Comparison of ENCODE assay signal across 9 cellular contexts in genomic region chr15:79339588-79340314, GRCh38. TPM values are rescaled to one million over a fixed set of nuclear protein-coding genes. Genes with fewer than 3 reads are reported as not detected.
DNase-seq lines count a peak whose midpoint lies in the region; ATAC-seq and TF ChIP-seq lines count a peak whose summit lies in the region.
"Had no signal": no experiment of that assay in that cellular context is flagged by ENCODE, and none has a peak within 500 bp of the region (broad histone marks: within the 10 kb centered on the region; RNA-seq: fewer than 3 reads in every experiment).

No MANE protein-coding gene starts in this region.

- H2AFZ ChIP-seq in HCT116 (ENCODE audit: low read depth, low read length, poor library complexity, severe bottlenecking) = no peak overlapping the region

- no peaks in the 10 kb centered on the region for H3K9me3 ChIP-seq in HCT116 (ENCODE audit: control insufficient read depth in 1 of 2, insufficient read depth in 1 of 2, low read depth in 1 of 2, low read length in 2 of 2)
- H3K9me3 ChIP-seq in psoas muscle = no peaks in the 10 kb centered on the region

- POLR2A ChIA-PET in HCT116 (lab: Charles Lee) = interaction anchor here (0.7 kb wide), 1 partner anchor 256 kb away, joined by 4 read pairs; no protein-coding TSS in a partner anchor

- TF ChIP-seq CTCF in HCT116 (IDR thresholded peaks at IDR 0.05 in 2 of 3, conservative IDR thresholded peaks at IDR 0.05 in 1 of 3; ENCODE audit: borderline replicate concordance in 1 of 3, insufficient read depth in 1 of 3, low read depth in 2 of 3, low read length in 2 of 3) = peak; percentile 67 to 96 (median 76); a peak in 5 of 6 replicates
- TF ChIP-seq CTCF in psoas muscle (IDR thresholded peaks at IDR 0.05) = peak; percentile 56

- H3K36me3 ChIP-seq in HCT116 (ENCODE audit: control insufficient read depth in 1 of 2, insufficient read depth in 2 of 2, low read length in 2 of 2) (no peaks in the 10 kb centered on the region), psoas muscle (ENCODE audit: insufficient read depth in 1 of 2, low read depth in 1 of 2) (no peaks in the 10 kb centered on the region)

- no peaks in the 10 kb centered on the region for H4K20me1 ChIP-seq in HCT116 (ENCODE audit: insufficient read depth)

- H3K27me3 ChIP-seq in HCT116 (ENCODE audit: insufficient read depth, low read length) (no peaks in the 10 kb centered on the region), psoas muscle (ENCODE audit: insufficient read depth in 3 of 3, low read length in 2 of 3) (peaks cover 0 to 2% (median 0%) of the 10 kb centered on the region in 3 donors)

- H3K9ac ChIP-seq in HCT116 (ENCODE audit: low read length) = no peak overlapping the region

- H3K4me2 ChIP-seq in HCT116 (ENCODE audit: low read length) = no peak overlapping the region

- no TSS peak for BruUV-seq in HCT116 (replicated peaks; lab: Mats Ljungman, UMichigan)

- H3K9me2 ChIP-seq in HCT116 (ENCODE audit: insufficient read depth) = no peaks in the 10 kb centered on the region

- H3K4me1 ChIP-seq in HCT116 (ENCODE audit: control insufficient read depth in 1 of 2, insufficient read depth in 2 of 2, low read length in 2 of 2) (no peaks in the 10 kb centered on the region), psoas muscle (no peaks in the 10 kb centered on the region)

- intact Hi-C loops in HCT116 (cut with micrococcal nuclease) (loop anchor here (1.0 to 2.0 kb wide), 3 partner anchors 257 to 654 kb away; no protein-coding TSS in a partner anchor), psoas muscle (cut with DNase I) (loop anchor here in 1 of 2 donors (10.0 kb wide), 1 partner anchor 65 kb away; no protein-coding TSS in a partner anchor)

- H3K27ac ChIP-seq in HCT116 (ENCODE audit: low read depth, low read length) (no peak overlapping the region), psoas muscle (no peak overlapping the region)

- DNase-seq in COLO829 (ENCODE audit: low spot score) = peak; percentile 23
- peak; percentile 29 for DNase-seq in HCT116 (ENCODE audit: low read depth, low spot score)
- peak; percentile 39 for DNase-seq in RKO (ENCODE audit: low spot score)
- peak; percentile 78 for DNase-seq in fibroblast of peridontal ligament (ENCODE audit: extremely low read depth)
- no peak for DNase-seq in psoas muscle
- no peak for DNase-seq in cortex of kidney (lab: John Stamatoyannopoulos, UW)
- DNase-seq: left cardiac atrium had no signal

- no peaks in the 10 kb centered on the region for H3K79me2 ChIP-seq in HCT116 (ENCODE audit: insufficient read depth, low read length)

- TF ChIP-seq POLR2A in HCT116 (IDR thresholded peaks at IDR 0.05; ENCODE audit: borderline replicate concordance, extremely low read depth, insufficient read depth, insufficient read length) = no peak

- no peak overlapping the region for H3K4me3 ChIP-seq in HCT116 (replicated peaks in 1 of 2; ENCODE audit: low read depth in 1 of 2, low read length in 2 of 2)
- no peak overlapping the region for H3K4me3 ChIP-seq in psoas muscle

- RAD21 ChIA-PET in HCT116 (lab: Charles Lee; ENCODE audit: low non-redundant PET in 1 of 2, low total read pairs in 2 of 2, uncharacterized antibody in 2 of 2, unreplicated experiment in 2 of 2) = interaction anchor here (0.9 to 1.4 kb wide), 2 partner anchors 256 to 514 kb away, joined by 4 to 7 read pairs; no protein-coding TSS in a partner anchor

- CTCF ChIA-PET in HCT116 (lab: Charles Lee) = interaction anchor here (0.7 to 3.0 kb wide), 26 partner anchors 10 to 1437 kb away, joined by 3 to 41 read pairs (median 5); partner anchors contain the start of gene TMED3

- WGBS in psoas muscle, 3 donors = 77 to 81% (median 78%) methylated on average over 3 of the region's 3 CpGs

- ATAC-seq in HCT116 = peak; percentile 70
- ATAC-seq in psoas muscle = no peak
- ATAC-seq in GM18909 (IDR thresholded peaks at IDR 0.05; ENCODE audit: poor library complexity, unreplicated experiment) = no peak
- ATAC-seq in HG03095 (IDR thresholded peaks at IDR 0.05; ENCODE audit: unreplicated experiment) = no peak

- TF ChIP-seq RAD21 in HCT116 (IDR thresholded peaks at IDR 0.05; ENCODE audit: low read depth) = peak; percentile 72

TF ChIP-seq in HCT116, 20 proteins besides CTCF, POLR2A, EP300 and RAD21:
- TF ChIP-seq SP1 (IDR thresholded peaks at IDR 0.05; ENCODE audit: low read depth) (no peak), ZFX (IDR thresholded peaks at IDR 0.05) (no peak), YY1 (IDR thresholded peaks at IDR 0.05; ENCODE audit: extremely low read depth, insufficient replicate concordance, low read depth, low read length) (no peak), SRF (IDR thresholded peaks at IDR 0.05; ENCODE audit: low read depth) (no peak), EGR1 (IDR thresholded peaks at IDR 0.05; ENCODE audit: low read depth) (no peak), TCF7L2 (IDR thresholded peaks at IDR 0.05; ENCODE audit: borderline replicate concordance, extremely low read depth, insufficient read depth, insufficient read length) (no peak), EZH2phosphoT487 (IDR thresholded peaks at IDR 0.05; ENCODE audit: borderline replicate concordance) (no peak)

RNA-seq across cellular contexts. Expression of gene TMED3, which starts 28.8 kb away (rescaled TPM):
- total RNA-seq in HCT116 (2021; ENCODE audit: unreplicated experiment) (53.6 TPM), psoas muscle (1 to 10 TPM; 1.3 to 3.7 (median 3.0) TPM)
- polyA plus RNA-seq in HCT116 (2012) = 62.6 and 81.8 TPM in 2 replicates
- polyA plus RNA-seq in psoas muscle = 1 to 10 TPM; 2.3 to 4.8 (median 2.9) TPM

RNA-seq across cellular contexts. Expression of gene ANKRD34C, which starts 57.2 kb away (rescaled TPM):
- not detected for total RNA-seq in HCT116 (2021; ENCODE audit: unreplicated experiment)
- polyA plus RNA-seq in HCT116 (2012) = not detected in 2 replicates
- total RNA-seq in psoas muscle = not detected
- under 1 TPM in 2 of 3 donors, not detected in 1; 0.01 to 0.03 TPM for polyA plus RNA-seq in psoas muscle

Comparison
In these comparisons a context has a peak if more than half of its experiments do, and no peak if none do; other contexts are left out.
1. DNase-seq: peak in COLO829 (single experiment), HCT116 (single experiment), RKO (single experiment) and fibroblast of peridontal ligament (single experiment); none in psoas muscle (0 of 2) and cortex of kidney (single experiment).
2. RNA of gene TMED3, which starts 28.8 kb away (total RNA-seq): 53.6 TPM in HCT116 (single experiment); 1.3 to 3.7 TPM in psoas muscle; every median in the first group is over 10 times any median in the second.